ENCODE assay signal across 9 cellular contexts in the genomic region with DNA sequence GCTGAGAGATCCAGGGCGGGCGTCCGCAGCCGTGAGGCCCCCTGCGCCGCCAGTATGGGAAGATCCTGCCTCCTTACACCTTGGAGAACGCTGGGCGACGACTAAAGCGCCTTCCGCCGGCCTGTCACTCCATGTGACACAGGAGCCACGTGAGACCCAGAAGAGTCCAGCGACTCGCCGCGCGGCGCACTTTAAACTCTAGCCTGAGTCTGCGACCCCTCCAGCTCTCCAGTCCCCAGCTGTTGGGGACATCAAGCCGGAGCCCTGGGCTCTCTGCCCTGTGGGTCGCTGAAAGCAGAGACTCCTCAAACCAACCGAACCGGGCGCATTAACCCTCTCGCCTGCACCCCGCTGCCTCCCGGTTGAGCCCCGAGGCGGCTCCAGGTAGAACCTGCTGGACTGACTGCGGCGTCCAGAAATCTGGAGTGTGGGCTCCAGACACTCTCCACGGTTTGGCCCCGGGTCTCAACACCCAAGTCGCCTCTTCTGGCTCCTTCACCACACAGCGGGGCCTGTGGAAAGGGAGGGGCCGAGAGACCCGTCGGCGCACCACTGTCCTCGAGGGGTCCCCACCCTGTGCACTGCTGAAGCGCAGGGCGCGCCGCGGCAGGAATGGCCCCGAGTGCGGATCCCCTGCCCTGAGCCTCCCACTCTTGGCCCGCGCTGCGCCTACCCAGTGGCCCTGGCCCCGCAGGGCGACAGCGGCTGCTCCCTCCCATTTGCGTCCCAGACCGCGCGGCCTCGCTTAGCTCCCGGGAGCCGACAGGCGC. TPM values are rescaled to one million over a fixed set of nuclear protein-coding genes. Genes with fewer than 3 reads are reported as not detected.
DNase-seq lines count a peak whose midpoint lies in the region; ATAC-seq, FAIRE-seq and TF ChIP-seq lines count a peak whose summit lies in the region.
"Had no signal": no experiment of that assay in that cellular context is flagged by ENCODE, and none has a peak within 500 bp of the region (broad histone marks: within the 10 kb centered on the region; RNA-seq: fewer than 3 reads in every experiment).

No MANE protein-coding gene starts in this region.

- DNase-seq in CD4-positive, CD25-positive, alpha-beta regulatory T cell, result peak in 1 of 3 donors; percentile 30
- peak; percentile 40 to 60 for DNase-seq in activated CD4-positive, alpha-beta T cell treated with anti-CD3 and anti-CD28 coated beads, Interleukin-2, amount 50 U/mL, for 48 hours
- DNase-seq in head of caudate nucleus (peak; percentile 37 to 85 (median 72)), pancreas (peak in 5 of 6 donors; percentile 27 to 80 (median 48)), NCI-H2029 (lab: John Stamatoyannopoulos, UW) (no peak), A673 (ENCODE audit: low spot score) (no peak), COR-L47 (lab: John Stamatoyannopoulos, UW) (no peak)

- ATAC-seq in CD4-positive, CD25-positive, alpha-beta regulatory T cell (ENCODE audit: low read depth in 2 of 2), result no peak
- ATAC-seq in pancreas (peak in 2 of 4 donors; percentile 6 to 31), GM18873 (IDR thresholded peaks at IDR 0.05; ENCODE audit: low FRiP score, unreplicated experiment) (no peak)

- intact Hi-C loops in head of caudate nucleus (cut with DNase I) (loop anchor here (5.0 kb wide), 1 partner anchor 495 kb away; no protein-coding TSS in a partner anchor), pancreas (cut with DNase I) (loop anchor here in 2 of 3 donors (10.0 kb wide), 3 partner anchors 148 to 748 kb away; no protein-coding TSS in a partner anchor), A673 (cut with micrococcal nuclease; ENCODE audit: unreplicated experiment) (loop anchor here (5.0 to 10.0 kb wide), 5 partner anchors 290 to 998 kb away; no protein-coding TSS in a partner anchor)

- no peaks in the 10 kb centered on the region for H3K36me3 ChIP-seq in CD4-positive, CD25-positive, alpha-beta regulatory T cell (ENCODE audit: control insufficient read depth, insufficient read depth, low read length)
- no peaks in the 10 kb centered on the region for H3K36me3 ChIP-seq in pancreas
- H3K36me3 ChIP-seq in A673 (ENCODE audit: insufficient read depth, low read length, poor library complexity, severe bottlenecking), result no peaks in the 10 kb centered on the region

- no peaks in the 10 kb centered on the region for H3K36me3 Mint-ChIP-seq in CD4-positive, CD25-positive, alpha-beta regulatory T cell

- peaks cover 3% of the 10 kb centered on the region for H3K27me3 ChIP-seq in CD4-positive, CD25-positive, alpha-beta regulatory T cell (ENCODE audit: control insufficient read depth, insufficient read depth, low read length)
- H3K27me3 ChIP-seq in pancreas, result peaks cover 0 to 14% (median 8%) of the 10 kb centered on the region in 4 donors
- peaks cover 72% of the 10 kb centered on the region for H3K27me3 ChIP-seq in A673 (replicated peaks; ENCODE audit: insufficient read depth, low read depth, low read length, poor library complexity)

- no peak overlapping the region for H3K4me3 ChIP-seq in CD4-positive, CD25-positive, alpha-beta regulatory T cell (ENCODE audit: low read depth, low read length)
- peak overlapping the region in 3 of 4 donors; percentile 8 to 60 (median 15) for H3K4me3 ChIP-seq in pancreas
- no peak overlapping the region for H3K4me3 ChIP-seq in A673 (ENCODE audit: low read depth, low read length, poor library complexity, severe bottlenecking)

- no peaks in the 10 kb centered on the region for H3K9me3 ChIP-seq in CD4-positive, CD25-positive, alpha-beta regulatory T cell (ENCODE audit: control insufficient read depth in 2 of 2, low read length in 2 of 2)
- no peaks in the 10 kb centered on the region for H3K9me3 ChIP-seq in pancreas
- H3K9me3 ChIP-seq in A673 (ENCODE audit: low read depth, low read length, poor library complexity, severe bottlenecking), result no peaks in the 10 kb centered on the region

- POLR2A ChIA-PET in A673 (lab: Charles Lee; ENCODE audit: low non-redundant PET), result no interaction called here

- no TSS peak for BruUV-seq in A673 (replicated peaks; lab: Mats Ljungman, UMichigan)

- FAIRE-seq in pancreas (lab: Jason Lieb, UNC), result no peak
- FAIRE-seq: TTC549 had no signal

- no peak overlapping the region for H3K27ac ChIP-seq in CD4-positive, CD25-positive, alpha-beta regulatory T cell (ENCODE audit: insufficient read depth, low read length, poor library complexity, severe bottlenecking)
- H3K27ac ChIP-seq in pancreas (peak overlapping the region in 1 of 4 donors; percentile 2), A673 (ENCODE audit: low read depth, low read length, poor library complexity, severe bottlenecking) (no peak overlapping the region)

- H3K9me3 Mint-ChIP-seq in CD4-positive, CD25-positive, alpha-beta regulatory T cell, result peaks cover 0 to 4% (median 0%) of the 10 kb centered on the region in 7 donors

- peaks cover 60% of the 10 kb centered on the region for H3K27me3 Mint-ChIP-seq in CD4-positive, CD25-positive, alpha-beta regulatory T cell

- WGBS in pancreas, 2 donors, result 2 to 4% methylated on average over 62 of the region's 62 CpGs

- peak overlapping the region; percentile 76 to 99 (median 97) for H3K4me3 Mint-ChIP-seq in CD4-positive, CD25-positive, alpha-beta regulatory T cell

- CTCF ChIA-PET in A673 (lab: Charles Lee), result interaction anchor here (0.6 kb wide), 1 partner anchor 481 kb away, joined by 3 read pairs; no protein-coding TSS in a partner anchor

- TF ChIP-seq CTCF in pancreas (IDR thresholded peaks at IDR 0.05) (no peak), A673 (conservative IDR thresholded peaks at IDR 0.05; ENCODE audit: low read depth, low read length) (no peak)

- no peak overlapping the region for H3K27ac Mint-ChIP-seq in CD4-positive, CD25-positive, alpha-beta regulatory T cell

- peaks cover 13 to 43% (median 22%) of the 10 kb centered on the region in 4 donors for H3K4me1 Mint-ChIP-seq in CD4-positive, CD25-positive, alpha-beta regulatory T cell

- H3K4me1 ChIP-seq in CD4-positive, CD25-positive, alpha-beta regulatory T cell (ENCODE audit: control insufficient read depth, insufficient read depth, low read length, poor library complexity, severe bottlenecking), result peaks cover 56% of the 10 kb centered on the region
- H3K4me1 ChIP-seq in pancreas (peaks cover 0 to 6% (median 4%) of the 10 kb centered on the region in 3 donors), A673 (ENCODE audit: insufficient read depth, low read length, poor library complexity, severe bottlenecking) (peaks cover 21% of the 10 kb centered on the region)

RNA-seq across cellular contexts. Expression of a gene that starts 1.8 kb away (rescaled TPM):
- 21.2 TPM for total RNA-seq in CD4-positive, CD25-positive, alpha-beta regulatory T cell
- polyA plus RNA-seq in CD4-positive, CD25-positive, alpha-beta regulatory T cell, result 1 to 10 TPM; 1.3 to 2.5 (median 1.5) TPM
- total RNA-seq in pancreas, result 1 to 10 TPM in 4 of 6 donors, under 1 TPM in 2; 0.79 to 9.4 (median 2.5) TPM
- 1 to 10 TPM in 1 of 2 donors, under 1 TPM in 1; 0.65 to 1.3 TPM for polyA plus RNA-seq in pancreas
- 8.2 and 11.8 TPM in 2 replicates for total RNA-seq in A673 (2021)

Comparison
In these comparisons a context has a peak if more than half of its experiments do, and no peak if none do; other contexts are left out.
1. DNase-seq: peak in activated CD4-positive, alpha-beta T cell treated with anti-CD3 and anti-CD28 coated beads, Interleukin-2, amount 50 U/mL, for 48 hours (2 of 2), head of caudate nucleus (42 of 42) and pancreas (5 of 6); none in NCI-H2029 (single experiment), A673 (single experiment) and COR-L47 (single experiment).
2. H3K4me3 ChIP-seq: peak in pancreas (3 of 4); none in CD4-positive, CD25-positive, alpha-beta regulatory T cell (single experiment) and A673 (single experiment).